ENCODE assay signal across 20 cellular contexts in the genomic region with DNA sequence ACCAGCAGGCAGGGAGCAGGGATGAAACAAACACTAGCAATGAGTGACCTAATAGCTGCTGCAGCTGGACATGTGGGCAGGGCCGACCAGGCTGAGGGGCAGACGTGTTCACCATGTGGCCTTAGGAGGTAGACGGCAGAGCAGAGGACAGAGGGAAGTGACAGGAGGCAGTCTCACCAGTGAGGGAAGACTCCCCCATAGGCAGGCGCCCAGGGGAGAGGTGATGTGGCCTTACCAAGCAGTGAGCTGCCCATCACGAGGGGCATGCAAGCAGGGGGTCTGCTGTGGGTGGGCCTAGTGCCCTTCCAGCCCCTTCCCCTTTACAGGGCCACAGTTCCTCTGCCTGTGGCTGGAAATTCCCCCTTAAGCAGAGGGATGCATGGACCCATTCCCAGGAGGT.
"Had no signal": no experiment of that assay in that cellular context is flagged by ENCODE, and none has a peak within 500 bp of the region (broad histone marks: within the 10 kb centered on the region; RNA-seq: fewer than 3 reads in every experiment).

No MANE protein-coding gene starts in this region.

- H3K36me3 Mint-ChIP-seq: naive B cell had no signal

- H3K4me1 ChIP-seq: adrenal gland, colonic mucosa, left ventricle myocardium inferior, prostate gland, right atrium auricular region, transverse colon, vagina had no signal

- H3K9me3 Mint-ChIP-seq: activated naive CD4-positive, alpha-beta T cell treated with anti-CD3 and anti-CD28 coated beads for 36 hours; activated T-helper 17 cell treated with anti-CD3 and anti-CD28 coated beads, Interleukin-2, amount 50 U/mL, for 72 hours; naive B cell; neural crest cell; stimulated activated naive CD8-positive, alpha-beta T cell treated with anti-CD3 and anti-CD28 coated beads, Interleukin-15, Interleukin-2, amounts not matched to agents 100 ng/mL and 50 ng/mL, for 24 hours had no signal

- H3K27ac ChIP-seq: adrenal gland, colonic mucosa, left ventricle myocardium inferior, prostate gland, right atrium auricular region, transverse colon, vagina, VCaP had no signal

- H3K36me3 ChIP-seq: adrenal gland, colonic mucosa, left ventricle myocardium inferior, prostate gland, right atrium auricular region, transverse colon, vagina had no signal

- H3K9me3 ChIP-seq: adrenal gland, colonic mucosa, left ventricle myocardium inferior, mucosa of descending colon, prostate gland, right atrium auricular region, transverse colon, vagina had no signal

- H3K27me3 ChIP-seq: adrenal gland, colonic mucosa, right atrium auricular region, transverse colon, vagina had no signal

- H3K4me3 Mint-ChIP-seq: activated naive CD4-positive, alpha-beta T cell treated with anti-CD3 and anti-CD28 coated beads for 36 hours; activated T-helper 17 cell treated with anti-CD3 and anti-CD28 coated beads, Interleukin-2, amount 50 U/mL, for 72 hours; neural crest cell; stimulated activated naive CD8-positive, alpha-beta T cell treated with anti-CD3 and anti-CD28 coated beads, Interleukin-15, Interleukin-2, amounts not matched to agents 100 ng/mL and 50 ng/mL, for 24 hours had no signal

- DNase-seq: activated CD4-positive, alpha-beta T cell treated with anti-CD3 and anti-CD28 coated beads, Interleukin-2, amount 50 U/mL, for 4 hours; activated naive CD4-positive, alpha-beta T cell treated with anti-CD3 and anti-CD28 coated beads for 36 hours; activated T-cell treated with anti-CD3 and anti-CD28 coated beads for 4 hours; adrenal gland; caudate nucleus; colonic mucosa; erythroblast; foreskin melanocyte; left ventricle myocardium inferior; naive B cell; T-helper 2 cell; transverse colon had no signal

- H3K4me1 Mint-ChIP-seq: activated T-helper 17 cell treated with anti-CD3 and anti-CD28 coated beads, Interleukin-2, amount 50 U/mL, for 72 hours had no signal

- H3K27ac Mint-ChIP-seq: activated naive CD4-positive, alpha-beta T cell treated with anti-CD3 and anti-CD28 coated beads for 36 hours; activated T-helper 17 cell treated with anti-CD3 and anti-CD28 coated beads, Interleukin-2, amount 50 U/mL, for 72 hours; stimulated activated naive CD8-positive, alpha-beta T cell treated with anti-CD3 and anti-CD28 coated beads, Interleukin-15, Interleukin-2, amounts not matched to agents 100 ng/mL and 50 ng/mL, for 24 hours had no signal

- H3K27me3 Mint-ChIP-seq: activated T-helper 17 cell treated with anti-CD3 and anti-CD28 coated beads, Interleukin-2, amount 50 U/mL, for 72 hours; naive B cell; stimulated activated naive CD8-positive, alpha-beta T cell treated with anti-CD3 and anti-CD28 coated beads, Interleukin-15, Interleukin-2, amounts not matched to agents 100 ng/mL and 50 ng/mL, for 24 hours had no signal

- H3K4me3 ChIP-seq: adrenal gland, colonic mucosa, left ventricle myocardium inferior, mucosa of descending colon, prostate gland, right atrium auricular region, transverse colon, vagina had no signal
